Comparison of ENCODE assay signal across 16 cellular contexts in genomic region chr4:27154706-27155105, GRCh38.
DNase-seq lines count a peak whose midpoint lies in the region; ATAC-seq and TF ChIP-seq lines count a peak whose summit lies in the region.
"Had no signal": no experiment of that assay in that cellular context is flagged by ENCODE, and none has a peak within 500 bp of the region (broad histone marks: within the 10 kb centered on the region; RNA-seq: fewer than 3 reads in every experiment).

No MANE protein-coding gene starts in this region.

- H3K4me1 ChIP-seq in mucosa of descending colon (ENCODE audit: low read depth): no peaks in the 10 kb centered on the region
- H3K4me1 ChIP-seq: BE2C, lower lobe of right lung, psoas muscle, thyroid gland had no signal

- DNase-seq in COLO668 (lab: John Stamatoyannopoulos, UW; ENCODE audit: unreplicated experiment): peak; percentile 52
- DNase-seq in LHCN-M2 (ENCODE audit: low read depth): peak; percentile 100
- peak; percentile 90 for DNase-seq in astrocyte of the spinal cord (ENCODE audit: low read depth, low spot score)
- DNase-seq in mucosa of descending colon: no peak
- DNase-seq in NCI-H2196 (lab: John Stamatoyannopoulos, UW; ENCODE audit: unreplicated experiment): no peak
- no peak for DNase-seq in left lobe of liver (ENCODE audit: low spot score)
- DNase-seq: activated gamma-delta T cell, BE2C, KBM-7, lower lobe of right lung, NCI-H2171, psoas muscle, thyroid gland had no signal

- intact Hi-C loops in mucosa of descending colon (cut with DNase I, micrococcal nuclease): no loop called here

- in situ Hi-C loops in astrocyte of the spinal cord (cut with HindIII; ENCODE audit: low sequenced_read_pairs): no loop called here

- no peaks in the 10 kb centered on the region for H3K36me3 ChIP-seq in mucosa of descending colon (ENCODE audit: low read depth)
- H3K36me3 ChIP-seq: BE2C, HAP-1, lower lobe of right lung, thyroid gland had no signal

- H3K9me3 ChIP-seq in mucosa of descending colon: no peaks in the 10 kb centered on the region
- H3K9me3 ChIP-seq: BE2C, HAP-1, lower lobe of right lung, psoas muscle, thyroid gland had no signal

- H3K4me3 ChIP-seq in astrocyte of the spinal cord (ENCODE audit: low read depth, low read length): no peak overlapping the region
- H3K4me3 ChIP-seq in mucosa of descending colon: no peak overlapping the region
- H3K4me3 ChIP-seq: HAP-1, lower lobe of right lung, psoas muscle, thyroid gland had no signal

- no peak for TF ChIP-seq CTCF in astrocyte of the spinal cord (IDR thresholded peaks at IDR 0.05; ENCODE audit: low read depth, low read length)
- TF ChIP-seq CTCF in mucosa of descending colon (IDR thresholded peaks at IDR 0.05): no peak

- ATAC-seq in mucosa of descending colon: peak; percentile 73
- no peak for ATAC-seq in GM19455 (IDR thresholded peaks at IDR 0.05; ENCODE audit: unreplicated experiment)
- no peak for ATAC-seq in HG03354 (IDR thresholded peaks at IDR 0.05; ENCODE audit: poor library complexity, severe bottlenecking, unreplicated experiment)
- no peak for ATAC-seq in left lobe of liver
- ATAC-seq: lower lobe of right lung, psoas muscle had no signal

Comparison
In these comparisons a context has a peak if more than half of its experiments do, and no peak if none do; other contexts are left out.
1. DNase-seq: peak in COLO668 (single experiment), LHCN-M2 (single experiment) and astrocyte of the spinal cord (single experiment); none in mucosa of descending colon (0 of 3), NCI-H2196 (single experiment) and left lobe of liver (single experiment).